ENCODE assay signal across 24 cellular contexts in the genomic region with DNA sequence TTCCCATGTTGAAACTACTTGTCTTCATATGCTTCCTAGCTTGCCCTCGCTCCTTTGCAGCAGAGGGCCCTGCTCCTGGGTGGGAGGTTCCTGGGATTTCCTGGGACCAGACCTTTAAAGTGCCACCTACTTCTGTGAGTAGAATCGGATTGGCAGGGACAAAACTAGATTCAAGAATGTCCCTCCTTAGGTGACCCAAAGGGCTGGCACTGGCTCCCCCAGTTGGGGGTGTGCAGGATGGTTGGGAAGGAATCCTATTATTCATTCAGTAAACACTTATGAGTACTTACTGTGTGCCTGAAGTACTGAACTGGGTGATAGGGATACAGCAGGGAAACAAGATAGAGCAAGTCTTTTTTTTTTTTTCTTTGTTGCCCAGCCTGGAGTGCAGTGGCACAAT.
"Had no signal": no experiment of that assay in that cellular context is flagged by ENCODE, and none has a peak within 500 bp of the region (broad histone marks: within the 10 kb centered on the region; RNA-seq: fewer than 3 reads in every experiment).

No MANE protein-coding gene starts in this region.

- H3K27ac ChIP-seq: neutrophil, parathyroid adenoma, right lobe of liver, suprapubic skin had no signal

- DNase-seq: dorsolateral prefrontal cortex; effector CD4-positive, alpha-beta T cell; hypothalamus; immature natural killer cell; islet precursor cell; kidney glomerular epithelial cell; left colon; left ventricle myocardium superior; mammary epithelial cell; mesendoderm; natural killer cell; right lobe of liver; small intestine; stimulated activated CD4-positive, alpha-beta T cell treated with anti-CD3 and anti-CD28 coated beads, Interleukin-12 subunit alpha, Interleukin-12 subunit beta, amount 100 ng/mL, for 4 hours; stimulated activated CD4-positive, alpha-beta T cell treated with anti-CD3 and anti-CD28 coated beads, Interleukin-1b, Interleukin-23, amount 100 ng/mL, for 48 hours; stimulated activated CD4-positive, alpha-beta T cell treated with anti-CD3 and anti-CD28 coated beads, Interleukin-4, amount 100 ng/mL, for 1 hour; stimulated activated CD8-positive, alpha-beta memory T cell treated with anti-CD3 and anti-CD28 coated beads, Interleukin-4, amount 100 ng/mL, for 48 hours; stimulated activated naive CD4-positive, alpha-beta T cell; stimulated activated naive CD8-positive, alpha-beta T cell treated with anti-CD3 and anti-CD28 coated beads, Interleukin-15, amount 100 ng/mL, for 72 hours; trophoblast cell had no signal

- H3K36me3 Mint-ChIP-seq: immature natural killer cell, natural killer cell had no signal

- H3K27ac Mint-ChIP-seq: natural killer cell; progenitor cell of endocrine pancreas; stimulated activated naive CD8-positive, alpha-beta T cell treated with anti-CD3 and anti-CD28 coated beads, Interleukin-15, amount 100 ng/mL, for 72 hours had no signal

- H3K9ac ChIP-seq: parathyroid adenoma had no signal

- H3K27me3 ChIP-seq: neutrophil, right lobe of liver, suprapubic skin had no signal

- H3K27me3 Mint-ChIP-seq: progenitor cell of endocrine pancreas; stimulated activated naive CD8-positive, alpha-beta T cell treated with anti-CD3 and anti-CD28 coated beads, Interleukin-15, amount 100 ng/mL, for 72 hours had no signal

- H3K4me3 ChIP-seq: dorsolateral prefrontal cortex, right lobe of liver, suprapubic skin had no signal

- H3K4me1 ChIP-seq: right lobe of liver had no signal

- H3K9me3 ChIP-seq: neutrophil, right lobe of liver, suprapubic skin had no signal

- H3K4me3 Mint-ChIP-seq: immature natural killer cell; natural killer cell; stimulated activated naive CD8-positive, alpha-beta T cell treated with anti-CD3 and anti-CD28 coated beads, Interleukin-15, amount 100 ng/mL, for 72 hours had no signal

- H3K9me3 Mint-ChIP-seq: immature natural killer cell; natural killer cell; stimulated activated naive CD8-positive, alpha-beta T cell treated with anti-CD3 and anti-CD28 coated beads, Interleukin-15, amount 100 ng/mL, for 72 hours had no signal

- ATAC-seq: left colon; left ventricle myocardium superior; natural killer cell; right lobe of liver; stimulated activated naive CD8-positive, alpha-beta T cell treated with anti-CD3 and anti-CD28 coated beads, Interleukin-15, amount 100 ng/mL, for 72 hours had no signal

- H3K36me3 ChIP-seq: neutrophil, right lobe of liver, suprapubic skin had no signal
